ENCODE assay signal across 20 cellular contexts in the genomic region with DNA sequence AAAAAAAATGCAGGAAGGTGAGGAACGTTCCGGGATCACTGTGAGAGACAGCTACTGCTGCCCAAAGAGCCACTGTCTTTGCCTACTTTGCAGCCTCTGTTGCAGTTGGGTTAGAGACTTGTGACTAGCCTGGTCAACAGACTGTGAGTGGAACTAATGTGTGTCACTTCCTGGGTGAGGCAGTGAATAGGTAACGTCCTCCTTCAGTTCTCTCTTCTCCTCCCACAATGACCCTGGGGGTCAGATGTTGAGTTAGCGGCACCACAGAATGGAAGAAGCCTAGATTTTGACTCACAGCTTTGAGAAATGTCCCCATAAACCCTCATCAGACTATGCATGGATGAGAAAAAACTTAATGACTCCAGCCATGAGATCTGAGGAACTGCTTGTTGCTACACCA. TPM values are rescaled to one million over a fixed set of nuclear protein-coding genes. Genes with fewer than 3 reads are reported as not detected.
DNase-seq lines count a peak whose midpoint lies in the region; ATAC-seq and TF ChIP-seq lines count a peak whose summit lies in the region.
"Had no signal": no experiment of that assay in that cellular context is flagged by ENCODE, and none has a peak within 500 bp of the region (broad histone marks: within the 10 kb centered on the region; RNA-seq: fewer than 3 reads in every experiment).

No MANE protein-coding gene starts in this region.

- TF ChIP-seq CTCF in activated CD8-positive, alpha-beta T cell treated with anti-CD3 and anti-CD28 coated beads for 36 hours (IDR thresholded peaks at IDR 0.05), result no peak

- no peaks in the 10 kb centered on the region for H3K27me3 ChIP-seq in skeletal muscle satellite cell (ENCODE audit: control insufficient read depth, insufficient read depth, low read length)
- H3K27me3 ChIP-seq: MG63 had no signal

- H3K36me3 Mint-ChIP-seq in activated CD8-positive, alpha-beta T cell treated with anti-CD3 and anti-CD28 coated beads for 36 hours (ENCODE audit: low read depth), result no peaks in the 10 kb centered on the region
- H3K36me3 Mint-ChIP-seq: CD4-positive, CD25-positive, alpha-beta regulatory T cell had no signal

- peaks cover 20% of the 10 kb centered on the region for H3K4me1 ChIP-seq in skeletal muscle satellite cell (ENCODE audit: control insufficient read depth, insufficient read depth, low read length)

- H3K9me3 ChIP-seq in skeletal muscle satellite cell (replicated peaks; ENCODE audit: low read length), result no peaks in the 10 kb centered on the region
- H3K9me3 ChIP-seq: MG63 had no signal

- CTCF ChIA-PET in activated CD8-positive, alpha-beta T cell treated with anti-CD3 and anti-CD28 coated beads for 36 hours (lab: Charles Lee), result interaction anchor here (1.8 to 4.7 kb wide), 2 partner anchors 37 to 652 kb away, joined by 5 to 26 read pairs; partner anchors contain the start of gene ATMIN

- POLR2A ChIA-PET in activated CD8-positive, alpha-beta T cell treated with anti-CD3 and anti-CD28 coated beads for 36 hours (lab: Charles Lee), result no interaction called here

- H3K4me3 ChIP-seq in skeletal muscle satellite cell (ENCODE audit: low read length), result no peak overlapping the region
- H3K4me3 ChIP-seq: MG63 had no signal

- H3K4me3 Mint-ChIP-seq in activated CD8-positive, alpha-beta T cell treated with anti-CD3 and anti-CD28 coated beads for 36 hours, result no peak overlapping the region
- H3K4me3 Mint-ChIP-seq: activated naive CD8-positive, alpha-beta T cell; CD4-positive, CD25-positive, alpha-beta regulatory T cell had no signal

- peaks cover 2% of the 10 kb centered on the region for H3K27me3 Mint-ChIP-seq in activated CD8-positive, alpha-beta T cell treated with anti-CD3 and anti-CD28 coated beads for 36 hours
- H3K27me3 Mint-ChIP-seq: activated naive CD8-positive, alpha-beta T cell; progenitor cell of endocrine pancreas had no signal

- no peaks in the 10 kb centered on the region for H3K36me3 ChIP-seq in skeletal muscle satellite cell (ENCODE audit: insufficient read depth, low read length)
- H3K36me3 ChIP-seq: MG63 had no signal

- peaks cover 1% of the 10 kb centered on the region for H3K4me1 Mint-ChIP-seq in activated CD8-positive, alpha-beta T cell treated with anti-CD3 and anti-CD28 coated beads for 36 hours (ENCODE audit: low read depth)

- ATAC-seq in esophagus mucosa (peak; percentile 23), HG02852 (IDR thresholded peaks at IDR 0.05; ENCODE audit: unreplicated experiment) (no peak)
- no peak for ATAC-seq in activated CD8-positive, alpha-beta T cell treated with anti-CD3 and anti-CD28 coated beads for 36 hours
- ATAC-seq: left cardiac atrium, Right ventricle myocardium inferior had no signal

- intact Hi-C loops in activated CD8-positive, alpha-beta T cell treated with anti-CD3 and anti-CD28 coated beads for 36 hours (cut with micrococcal nuclease), result no loop called here

- H3K27ac Mint-ChIP-seq in activated CD8-positive, alpha-beta T cell treated with anti-CD3 and anti-CD28 coated beads for 36 hours, result no peak overlapping the region
- H3K27ac Mint-ChIP-seq: activated naive CD8-positive, alpha-beta T cell; CD4-positive, CD25-positive, alpha-beta regulatory T cell; progenitor cell of endocrine pancreas had no signal

- peak; percentile 21 for DNase-seq in DMS53 (lab: John Stamatoyannopoulos, UW)
- no peak for DNase-seq in DMS53 treated with DMSO at 0.1 percent for 48 hours (lab: John Stamatoyannopoulos, UW; ENCODE audit: unreplicated experiment)
- DNase-seq in RPMI7951 (ENCODE audit: low read depth), result peak; percentile 57
- DNase-seq in activated CD8-positive, alpha-beta T cell treated with anti-CD3 and anti-CD28 coated beads for 36 hours, result no peak
- no peak for DNase-seq in NCI-H128 (lab: John Stamatoyannopoulos, UW; ENCODE audit: unreplicated experiment)
- DNase-seq: activated CD4-positive, alpha-beta T cell treated with anti-CD3 and anti-CD28 coated beads for 4 hours; activated T-cell treated with anti-CD3 and anti-CD28 coated beads for 4 hours; central memory CD4-positive, alpha-beta T cell; left cardiac atrium; MG63; NCI-H2081 treated with DMSO at 0.1 percent for 48 hours; NCI-H748 treated with DMSO at 0.1 percent for 48 hours; T-helper 2 cell had no signal

- no peaks in the 10 kb centered on the region for H3K9me3 Mint-ChIP-seq in activated CD8-positive, alpha-beta T cell treated with anti-CD3 and anti-CD28 coated beads for 36 hours
- H3K9me3 Mint-ChIP-seq: CD4-positive, CD25-positive, alpha-beta regulatory T cell had no signal

- H3K9ac ChIP-seq in skeletal muscle satellite cell (ENCODE audit: low read depth, low read length), result no peak overlapping the region

- peak overlapping the region; percentile 8 for H3K4me2 ChIP-seq in skeletal muscle satellite cell (ENCODE audit: low read length)

RNA-seq across cellular contexts. Expression of gene C16orf46, which starts 5.2 kb away (rescaled TPM):
- 0.60 and 4.1 TPM in 2 replicates for total RNA-seq in RPMI7951 (2014; rRNA removed; shearing (Covaris generic))
- total RNA-seq in esophagus mucosa, result not detected
- 0.76 TPM in 1 of 2 replicates, not detected in the other for total RNA-seq in skeletal muscle satellite cell (2012; rRNA removed)
- under 1 TPM; 0.59 to 0.60 TPM for total RNA-seq in activated CD8-positive, alpha-beta T cell treated with anti-CD3 and anti-CD28 coated beads for 36 hours
- total RNA-seq: CD4-positive, CD25-positive, alpha-beta regulatory T cell had no signal

RNA-seq across cellular contexts. Expression of gene GCSH, which starts 24.4 kb away (rescaled TPM):
- 56.9 and 61.9 TPM in 2 replicates for total RNA-seq in RPMI7951 (2014; rRNA removed; shearing (Covaris generic))
- total RNA-seq in esophagus mucosa, result 22.7 TPM
- 31.2 and 36.7 TPM in 2 replicates for total RNA-seq in skeletal muscle satellite cell (2012; rRNA removed)
- total RNA-seq in activated CD8-positive, alpha-beta T cell treated with anti-CD3 and anti-CD28 coated beads for 36 hours, result 10 to 100 TPM; 21.0 to 25.3 TPM

RNA-seq across cellular contexts. Expression of gene ATMIN, which starts 36.2 kb away (rescaled TPM):
- total RNA-seq in RPMI7951 (2014; rRNA removed; shearing (Covaris generic)), result 27.9 and 33.5 TPM in 2 replicates
- 30.1 TPM for total RNA-seq in esophagus mucosa
- total RNA-seq in skeletal muscle satellite cell (2012; rRNA removed), result 24.6 and 26.4 TPM in 2 replicates
- total RNA-seq in activated CD8-positive, alpha-beta T cell treated with anti-CD3 and anti-CD28 coated beads for 36 hours, result 10 to 100 TPM; 17.9 to 19.7 TPM

Comparison
In these comparisons a context has a peak if more than half of its experiments do, and no peak if none do; other contexts are left out.
1. DNase-seq: peak in DMS53 (single experiment) and RPMI7951 (single experiment); none in DMS53 treated with DMSO at 0.1 percent for 48 hours (single experiment), activated CD8-positive, alpha-beta T cell treated with anti-CD3 and anti-CD28 coated beads for 36 hours (single experiment) and NCI-H128 (single experiment).